16 cellular contexts compared by ENCODE assay signal in genomic region chr10:2980791-2981360, GRCh38.
DNase-seq lines count a peak whose midpoint lies in the region; ATAC-seq and FAIRE-seq lines count a peak whose summit lies in the region.
"Had no signal": no experiment of that assay in that cellular context is flagged by ENCODE, and none has a peak within 500 bp of the region (broad histone marks: within the 10 kb centered on the region; RNA-seq: fewer than 3 reads in every experiment).

No MANE protein-coding gene starts in this region.

- H3K4me1 Mint-ChIP-seq in naive B cell, result peaks cover 21 to 52% (median 42%) of the 10 kb centered on the region in 3 donors

- ATAC-seq in GM18498 (IDR thresholded peaks at IDR 0.05; ENCODE audit: unreplicated experiment), result peak; percentile 59
- ATAC-seq in HG03097 (IDR thresholded peaks at IDR 0.05; ENCODE audit: low FRiP score, unreplicated experiment), result peak; percentile 51
- no peak for ATAC-seq in naive B cell (ENCODE audit: low read depth in 2 of 2)
- ATAC-seq: activated CD4-positive, CD25-positive, alpha-beta regulatory T cell treated with anti-CD3 and anti-CD28 coated beads, Interleukin-2, amount 50 U/mL, for 24 hours; effector memory CD8-positive, alpha-beta T cell had no signal

- H3K4me3 Mint-ChIP-seq in naive B cell, result peak overlapping the region in 2 of 8 donors; percentile 36 to 40
- H3K4me3 Mint-ChIP-seq: effector memory CD8-positive, alpha-beta T cell; H9; neural crest cell had no signal

- H3K9me3 Mint-ChIP-seq in naive B cell, result no peaks in the 10 kb centered on the region
- H3K9me3 Mint-ChIP-seq: effector memory CD8-positive, alpha-beta T cell; H9; neural crest cell had no signal

- peak; percentile 70 for DNase-seq in astrocyte of the hippocampus (ENCODE audit: low read depth, low spot score)
- DNase-seq in naive B cell, result no peak
- DNase-seq in HTR-8/SVneo (ENCODE audit: insufficient read length, low spot score), result no peak
- DNase-seq in effector CD8-positive, alpha-beta T cell (lab: John Stamatoyannopoulos, UW), result no peak
- no peak for DNase-seq in NCI-H2029 treated with DMSO at 0.1 percent for 48 hours (lab: John Stamatoyannopoulos, UW)
- DNase-seq in SW 1271 (lab: John Stamatoyannopoulos, UW), result no peak
- DNase-seq: effector memory CD8-positive, alpha-beta T cell; NCI-H345; SHP77 treated with DMSO at 0.1 percent for 48 hours; stimulated activated CD4-positive, alpha-beta T cell treated with anti-CD3 and anti-CD28 coated beads, Interleukin-4, amount 100 ng/mL, for 1 hour; testis had no signal

- H3K27me3 Mint-ChIP-seq in naive B cell, result peaks cover 0 to 3% (median 0%) of the 10 kb centered on the region in 3 donors

- H3K36me3 Mint-ChIP-seq in naive B cell, result no peaks in the 10 kb centered on the region

- peak overlapping the region in 4 of 6 donors; percentile 11 to 67 (median 52) for H3K27ac Mint-ChIP-seq in naive B cell
- H3K27ac Mint-ChIP-seq: effector memory CD8-positive, alpha-beta T cell had no signal

- FAIRE-seq in HTR-8/SVneo (lab: Jason Lieb, UNC), result no peak

Comparison
In these comparisons a context has a peak if more than half of its experiments do, and no peak if none do; other contexts are left out.
1. ATAC-seq: peak in GM18498 (single experiment) and HG03097 (single experiment); none in naive B cell (0 of 2).